Comparison of ENCODE assay signal across 8 cellular contexts in genomic region chr1:202964755-202965440, GRCh38. TPM values are rescaled to one million over a fixed set of nuclear protein-coding genes. Genes with fewer than 3 reads are reported as not detected.
DNase-seq lines count a peak whose midpoint lies in the region; ATAC-seq and TF ChIP-seq lines count a peak whose summit lies in the region.
"Had no signal": no experiment of that assay in that cellular context is flagged by ENCODE, and none has a peak within 500 bp of the region (broad histone marks: within the 10 kb centered on the region; RNA-seq: fewer than 3 reads in every experiment).

No MANE protein-coding gene starts in this region.

- no peak overlapping the region for H2AK5ac ChIP-seq in trophoblast cell (ENCODE audit: low read length)

- peak overlapping the region; percentile 26 for H3K27ac ChIP-seq in endodermal cell (ENCODE audit: low read depth, low read length)
- peak overlapping the region; percentile 54 for H3K27ac ChIP-seq in trophoblast cell (ENCODE audit: low read depth, low read length)

- ATAC-seq in GM18868 (IDR thresholded peaks at IDR 0.05; ENCODE audit: unreplicated experiment) (no peak), HG02610 (IDR thresholded peaks at IDR 0.05; ENCODE audit: unreplicated experiment) (no peak), GM21723 (IDR thresholded peaks at IDR 0.05; ENCODE audit: unreplicated experiment) (no peak)
- ATAC-seq: activated naive CD4-positive, alpha-beta T cell treated with anti-CD3 and anti-CD28 coated beads, Interleukin-2, amount 50 U/mL, for 72 hours had no signal

- DNase-seq in HFFc6, result no peak
- peak; percentile 81 for DNase-seq in NCI-H2196 (lab: John Stamatoyannopoulos, UW; ENCODE audit: unreplicated experiment)
- peak; percentile 81 for DNase-seq in endodermal cell
- DNase-seq in trophoblast cell, result peak; percentile 47 to 53

- peak overlapping the region; percentile 35 for H3K18ac ChIP-seq in trophoblast cell (ENCODE audit: low read length)

- H2AFZ ChIP-seq in trophoblast cell (ENCODE audit: insufficient read depth, low read length, poor library complexity), result no peak overlapping the region

- H2BK5ac ChIP-seq in trophoblast cell (ENCODE audit: low read depth, low read length, poor library complexity), result peak overlapping the region; percentile 73

- peak overlapping the region; percentile 55 for H2BK12ac ChIP-seq in trophoblast cell (ENCODE audit: low read length)

- H3K36me3 Mint-ChIP-seq in HFFc6 (ENCODE audit: low read depth) (peaks cover 10% of the 10 kb centered on the region; the same call in 1 of the 2 replicates), endodermal cell (ENCODE audit: low read depth) (peaks cover 12% of the 10 kb centered on the region)
- H3K36me3 Mint-ChIP-seq: activated naive CD4-positive, alpha-beta T cell treated with anti-CD3 and anti-CD28 coated beads, Interleukin-2, amount 50 U/mL, for 72 hours had no signal

- peaks cover 14% of the 10 kb centered on the region for H3K4me1 ChIP-seq in endodermal cell (ENCODE audit: control insufficient read depth, insufficient read depth, low read length)
- peaks cover 19 to 25% of the 10 kb centered on the region in 2 experiments for H3K4me1 ChIP-seq in trophoblast cell (ENCODE audit: control insufficient read depth in 1 of 2, insufficient read depth in 2 of 2, low read length in 2 of 2)

- H3K4me3 Mint-ChIP-seq in HFFc6 (peak overlapping the region; percentile 85; the same call in 1 of the 2 replicates), endodermal cell (peak overlapping the region; percentile 79)

- H3K9me3 Mint-ChIP-seq in HFFc6 (no peaks in the 10 kb centered on the region), endodermal cell (no peaks in the 10 kb centered on the region)
- H3K9me3 Mint-ChIP-seq: activated naive CD4-positive, alpha-beta T cell treated with anti-CD3 and anti-CD28 coated beads, Interleukin-2, amount 50 U/mL, for 72 hours had no signal

- H3K79me1 ChIP-seq in trophoblast cell (ENCODE audit: low read length), result peaks cover 19% of the 10 kb centered on the region

- H3K14ac ChIP-seq in trophoblast cell (ENCODE audit: low read length), result peak overlapping the region; percentile 46

- H3K9me3 ChIP-seq in endodermal cell (ENCODE audit: control insufficient read depth, low read length), result no peaks in the 10 kb centered on the region
- H3K9me3 ChIP-seq in trophoblast cell (ENCODE audit: insufficient read depth, low read depth, low read length), result peaks cover 2% of the 10 kb centered on the region

- peak overlapping the region; percentile 21 for H2BK120ac ChIP-seq in trophoblast cell (ENCODE audit: insufficient read depth, low read length, poor library complexity)

- peak overlapping the region; percentile 94 for H3K4me3 ChIP-seq in endodermal cell (ENCODE audit: low read length)
- H3K4me3 ChIP-seq in trophoblast cell (ENCODE audit: low read depth, low read length), result no peak overlapping the region

- peak overlapping the region; percentile 81 for H4K91ac ChIP-seq in trophoblast cell (ENCODE audit: low read depth, low read length)

- peaks cover 44% of the 10 kb centered on the region for H3K4me1 Mint-ChIP-seq in HFFc6 (ENCODE audit: low read depth)
- H3K4me1 Mint-ChIP-seq in endodermal cell, result peaks cover 36% of the 10 kb centered on the region

- H3K27ac Mint-ChIP-seq in HFFc6 (peak overlapping the region; percentile 72), endodermal cell (peak overlapping the region; percentile 81)

- H3K36me3 ChIP-seq in endodermal cell (ENCODE audit: control insufficient read depth, insufficient read depth, low read length), result peaks cover 33% of the 10 kb centered on the region
- peaks cover 15 to 21% of the 10 kb centered on the region in 2 experiments for H3K36me3 ChIP-seq in trophoblast cell (ENCODE audit: control insufficient read depth in 1 of 2, insufficient read depth in 2 of 2, low read length in 2 of 2)

- peaks cover 7% of the 10 kb centered on the region for H3K27me3 Mint-ChIP-seq in HFFc6 (ENCODE audit: insufficient read depth)
- H3K27me3 Mint-ChIP-seq in endodermal cell (ENCODE audit: insufficient read depth), result no peaks in the 10 kb centered on the region

- peak overlapping the region; percentile 22 for H4K12ac ChIP-seq in trophoblast cell (ENCODE audit: low read depth, low read length)

- 86 to 96% methylated on average over 4 to 6 of the region's 6 CpGs for WGBS in endodermal cell (ENCODE audit: insufficient coverage in 1 of 2, insufficient read length in 1 of 2), 2 experiments
- WGBS in trophoblast cell (ENCODE audit: extremely low coverage, insufficient coverage, insufficient read length), result no CpG with 5 or more reads among the region's 6 CpGs

- H3K27me3 ChIP-seq in endodermal cell (ENCODE audit: control insufficient read depth, insufficient read depth, low read length, poor library complexity, severe bottlenecking) (no peaks in the 10 kb centered on the region), trophoblast cell (ENCODE audit: insufficient read depth, low read length) (no peaks in the 10 kb centered on the region)

- H3K9ac ChIP-seq in endodermal cell (ENCODE audit: extremely low read depth, low read length, poor library complexity, severe bottlenecking) (peak overlapping the region; percentile 56), trophoblast cell (ENCODE audit: low read length) (no peak overlapping the region)

- no peak for TF ChIP-seq CTCF in HFFc6 (IDR thresholded peaks at IDR 0.05)
- no peak for TF ChIP-seq CTCF in endodermal cell (conservative IDR thresholded peaks at IDR 0.05)

- no peak overlapping the region for H3K4me2 ChIP-seq in trophoblast cell (ENCODE audit: low read length)

- H3K4ac ChIP-seq in trophoblast cell (ENCODE audit: low read depth, low read length), result no peak overlapping the region

- H3K23ac ChIP-seq in trophoblast cell (ENCODE audit: low read length), result no peak overlapping the region

- H4K8ac ChIP-seq in trophoblast cell (ENCODE audit: low read depth, low read length), result peak overlapping the region; percentile 70

- peaks cover 11% of the 10 kb centered on the region for H3K79me2 ChIP-seq in trophoblast cell (ENCODE audit: control insufficient read depth, insufficient read depth, low read length, poor library complexity)

RNA-seq across cellular contexts. Expression of gene CYB5R1, which starts 2.2 kb away (rescaled TPM):
- 100 to 1,000 TPM in 1 of 6 experiments, 10 to 100 TPM in 5; 73.4 to 100 (median 76.4) TPM for total RNA-seq in HFFc6 (2021; fragmentation: NEBNext Ultra II Directional; extraction: Animal tissue kit (Norgen Biotek cat#: 25700))
- 10 to 100 TPM; 15.7 to 18.0 TPM for total RNA-seq in endodermal cell
- polyA plus RNA-seq in endodermal cell (2013, experiment 1 of 2), result 26.7 TPM
- 25.8 TPM for polyA plus RNA-seq in endodermal cell (2013, experiment 2 of 2)
- polyA plus RNA-seq in trophoblast cell (2013), result 70.3 and 78.5 TPM in 2 replicates

RNA-seq across cellular contexts. Expression of gene ADIPOR1, which starts 6.8 kb away (rescaled TPM):
- total RNA-seq in HFFc6 (2021; fragmentation: NEBNext Ultra II Directional; extraction: Animal tissue kit (Norgen Biotek cat#: 25700)), result 100 to 1,000 TPM in 3 of 6 experiments, 10 to 100 TPM in 3; 90.5 to 123 (median 103) TPM
- 10 to 100 TPM; 68.1 to 79.7 TPM for total RNA-seq in endodermal cell
- 62.2 TPM for polyA plus RNA-seq in endodermal cell (2013, experiment 1 of 2)
- 57.5 TPM for polyA plus RNA-seq in endodermal cell (2013, experiment 2 of 2)
- polyA plus RNA-seq in trophoblast cell (2013), result 91.4 and 100 TPM in 2 replicates

RNA-seq across cellular contexts. Expression of gene KLHL12, which starts 37.9 kb away (rescaled TPM):
- total RNA-seq in HFFc6 (2021; fragmentation: NEBNext Ultra II Directional; extraction: Animal tissue kit (Norgen Biotek cat#: 25700)), result 10 to 100 TPM; 19.8 to 28.6 (median 23.5) TPM
- 10 to 100 TPM; 34.4 to 39.4 TPM for total RNA-seq in endodermal cell
- 31.4 TPM for polyA plus RNA-seq in endodermal cell (2013, experiment 1 of 2)
- 26.8 TPM for polyA plus RNA-seq in endodermal cell (2013, experiment 2 of 2)
- 9.7 and 10.1 TPM in 2 replicates for polyA plus RNA-seq in trophoblast cell (2013)

RNA-seq across cellular contexts. Expression of gene TMEM183A, which starts 42.3 kb away (rescaled TPM):
- total RNA-seq in HFFc6 (2021; fragmentation: NEBNext Ultra II Directional; extraction: Animal tissue kit (Norgen Biotek cat#: 25700)), result 10 to 100 TPM; 38.6 to 50.6 (median 45.1) TPM
- 10 to 100 TPM; 88.9 to 89.7 TPM for total RNA-seq in endodermal cell
- 76.9 TPM for polyA plus RNA-seq in endodermal cell (2013, experiment 1 of 2)
- polyA plus RNA-seq in endodermal cell (2013, experiment 2 of 2), result 71.9 TPM
- 46.3 and 46.7 TPM in 2 replicates for polyA plus RNA-seq in trophoblast cell (2013)
